In the genomic region with DNA sequence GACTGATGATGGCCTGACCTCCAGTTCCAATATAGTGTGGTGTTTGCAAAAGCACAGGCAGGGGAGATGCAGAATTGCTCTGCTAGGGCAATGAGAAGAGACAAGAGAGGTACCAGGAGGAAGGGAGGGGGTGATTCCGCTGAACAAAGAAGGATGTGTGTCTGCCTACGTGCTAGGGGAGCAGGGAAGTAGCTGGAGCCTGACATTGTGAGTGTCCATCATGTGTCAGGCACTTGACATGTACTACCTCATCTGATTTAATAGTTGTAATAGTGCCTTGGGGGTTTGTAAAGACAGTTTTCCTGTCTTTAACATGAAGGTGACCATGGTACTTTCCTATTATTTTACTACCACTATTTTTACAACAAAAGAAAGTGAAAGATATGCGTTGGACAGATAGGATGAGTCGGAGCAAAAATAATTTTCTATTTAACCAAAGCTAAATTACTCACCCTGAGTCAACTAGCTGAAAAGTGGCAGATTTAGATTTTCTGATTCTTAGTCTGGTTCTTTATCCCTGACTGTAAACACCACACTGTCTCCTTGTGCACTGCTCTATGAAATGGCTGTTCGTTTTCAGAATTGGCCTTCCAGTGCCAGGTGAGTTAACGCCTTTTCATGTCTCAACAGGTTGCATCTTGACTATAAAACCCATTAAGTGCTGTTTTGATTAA, we compare ENCODE assay signal across 19 cellular contexts. TPM values are rescaled to one million over a fixed set of nuclear protein-coding genes. Genes with fewer than 3 reads are reported as not detected.
DNase-seq lines count a peak whose midpoint lies in the region; ATAC-seq, FAIRE-seq and TF ChIP-seq lines count a peak whose summit lies in the region.
"Had no signal": no experiment of that assay in that cellular context is flagged by ENCODE, and none has a peak within 500 bp of the region (broad histone marks: within the 10 kb centered on the region; RNA-seq: fewer than 3 reads in every experiment).

No MANE protein-coding gene starts in this region.

- no peaks in the 10 kb centered on the region for H3K79me2 ChIP-seq in GM12878 (ENCODE audit: control insufficient read depth, insufficient read depth, low read length)

- no peak overlapping the region for H3K4me3 Mint-ChIP-seq in nephron progenitor cell
- H3K4me3 Mint-ChIP-seq in stimulated activated memory B cell treated with anti-CD40 and anti-IgM and Interleukin-4, amounts not matched to agents 10 μg/mL and 1 μg/mL and 100 μg/mL, for 72 hours, result no peak overlapping the region
- H3K4me3 Mint-ChIP-seq: CD14-positive monocyte had no signal

- no peak for TF ChIP-seq RAD21 in GM12878 (IDR thresholded peaks at IDR 0.05; ENCODE audit: insufficient read depth, low read depth, low read length)

- SMC1A ChIA-PET in GM12878 (lab: Charles Lee; ENCODE audit: uncharacterized antibody, unreplicated experiment), result no interaction called here

- peak; percentile 32 for DNase-seq in GM10248 (ENCODE audit: extremely low spot score)
- DNase-seq in HT1080 (ENCODE audit: low read depth), result peak; percentile 38
- no peak for DNase-seq in GM12878 (ENCODE audit: low read depth, low spot score)
- DNase-seq in nephron progenitor cell, result no peak
- no peak for DNase-seq in pons (ENCODE audit: low spot score)
- DNase-seq in UCSD-AML1 (lab: John Stamatoyannopoulos, UW; ENCODE audit: unreplicated experiment), result no peak
- DNase-seq: activated CD8-positive, alpha-beta memory T cell treated with anti-CD3 and anti-CD28 coated beads for 24 hours; activated naive CD4-positive, alpha-beta T cell; effector memory CD4-positive, alpha-beta T cell; glutamatergic neuron; kidney; NCI-H2107; psoas muscle; SIG-M5; transverse colon had no signal

- H3K4me3 ChIP-seq in GM12878, result no peak overlapping the region
- H3K4me3 ChIP-seq: cardiac muscle cell, psoas muscle, transverse colon had no signal

- peaks cover 3% of the 10 kb centered on the region for H3K27me3 Mint-ChIP-seq in nephron progenitor cell (ENCODE audit: low read depth, poor library complexity)
- H3K27me3 Mint-ChIP-seq in stimulated activated memory B cell treated with anti-CD40 and anti-IgM and Interleukin-4, amounts not matched to agents 10 μg/mL and 1 μg/mL and 100 μg/mL, for 72 hours, result no peaks in the 10 kb centered on the region

- no peak for FAIRE-seq in GM12878 (lab: Jason Lieb, UNC)
- FAIRE-seq: kidney had no signal

- TF ChIP-seq CTCF in GM10248 (IDR thresholded peaks at IDR 0.05; ENCODE audit: control extremely low read depth, extremely low read depth, low read depth, missing control alignments) (no peak), GM12878 (IDR thresholded peaks at IDR 0.05 in 2 of 3, conservative IDR thresholded peaks at IDR 0.05 in 1 of 3; ENCODE audit: control insufficient read depth in 2 of 3, extremely low read depth in 1 of 3, insufficient read depth in 1 of 3, low read depth in 3 of 3, low read length in 3 of 3) (no peak), nephron progenitor cell (IDR thresholded peaks at IDR 0.05) (no peak)

- peaks cover 79% of the 10 kb centered on the region for H3K36me3 Mint-ChIP-seq in nephron progenitor cell (ENCODE audit: low read depth)
- peaks cover 58% of the 10 kb centered on the region for H3K36me3 Mint-ChIP-seq in stimulated activated memory B cell treated with anti-CD40 and anti-IgM and Interleukin-4, amounts not matched to agents 10 μg/mL and 1 μg/mL and 100 μg/mL, for 72 hours

- TF ChIP-seq EP300 in GM12878 (IDR thresholded peaks at IDR 0.05; ENCODE audit: borderline replicate concordance in 1 of 2, control insufficient read depth in 1 of 2, low read depth in 2 of 2, low read length in 2 of 2), result no peak

- H3K4me1 ChIP-seq in GM12878 (ENCODE audit: control insufficient read depth, insufficient read depth, low read length), result no peaks in the 10 kb centered on the region
- H3K4me1 ChIP-seq: transverse colon had no signal

- RAD21 ChIA-PET in GM12878 (lab: Charles Lee; ENCODE audit: unreplicated experiment), result no interaction called here

- intact Hi-C loops in GM12878 (cut with micrococcal nuclease; ENCODE audit: unreplicated experiment), result no loop called here

- in situ Hi-C loops in GM12878 (cut with MboI), result no loop called here

- H2AFZ ChIP-seq in GM12878 (ENCODE audit: control insufficient read depth, low read depth, low read length), result no peak overlapping the region

- BruUV-seq in GM12878 (replicated peaks; lab: Mats Ljungman, UMichigan), result no TSS peak

- no peak overlapping the region for H3K9ac ChIP-seq in GM12878 (ENCODE audit: control insufficient read depth, insufficient read depth, low read length)

- H3K4me2 ChIP-seq in GM12878 (ENCODE audit: control insufficient read depth, insufficient read depth), result no peak overlapping the region

- no peaks in the 10 kb centered on the region for H4K20me1 ChIP-seq in GM12878 (ENCODE audit: control insufficient read depth, insufficient read depth)

- ATAC-seq in GM12878, result no peak
- ATAC-seq in GM18505 (IDR thresholded peaks at IDR 0.05; ENCODE audit: unreplicated experiment), result no peak
- ATAC-seq in stimulated activated memory B cell treated with anti-CD40 and anti-IgM and Interleukin-4, amounts not matched to agents 10 μg/mL and 1 μg/mL and 100 μg/mL, for 72 hours, result no peak
- ATAC-seq: psoas muscle had no signal

- POLR2A ChIA-PET in GM10248 (lab: Yijun Ruan, JAX) (interaction anchor here (0.5 kb wide), 1 partner anchor 104 kb away, joined by 3 read pairs; no protein-coding TSS in a partner anchor), GM12878 (lab: Charles Lee) (no interaction called here)

- 18% methylated on average over 6 of the region's 6 CpGs for WGBS in GM12878 (ENCODE audit: insufficient coverage, insufficient replicate concordance, low lambda C conversion rate, missing lambda C conversion rate)

- H3K27ac ChIP-seq in GM12878 (ENCODE audit: control insufficient read depth, insufficient read depth), result no peak overlapping the region
- H3K27ac ChIP-seq: cardiac muscle cell, psoas muscle, transverse colon had no signal

- no peaks in the 10 kb centered on the region for H3K4me1 Mint-ChIP-seq in nephron progenitor cell
- no peaks in the 10 kb centered on the region for H3K4me1 Mint-ChIP-seq in stimulated activated memory B cell treated with anti-CD40 and anti-IgM and Interleukin-4, amounts not matched to agents 10 μg/mL and 1 μg/mL and 100 μg/mL, for 72 hours
- H3K4me1 Mint-ChIP-seq: CD14-positive monocyte had no signal

- H3K9me3 ChIP-seq in GM12878 (replicated peaks; ENCODE audit: control insufficient read depth, insufficient read depth, low read length), result no peaks in the 10 kb centered on the region
- H3K9me3 ChIP-seq: psoas muscle, transverse colon had no signal

- no peak for TF ChIP-seq POLR2A in GM12878 (IDR thresholded peaks at IDR 0.05; ENCODE audit: low read depth, low read length)
- no peak for TF ChIP-seq POLR2A in GM18505 (IDR thresholded peaks at IDR 0.05; ENCODE audit: borderline replicate concordance, extremely low read depth, insufficient read depth, insufficient read length)

- CTCF ChIA-PET in GM10248 (lab: Yijun Ruan, JAX) (interaction anchor here (0.7 to 1.3 kb wide), 3 partner anchors 9 to 19 kb away, joined by 3 read pairs; no protein-coding TSS in a partner anchor), GM12878 (lab: Yijun Ruan, JAX) (interaction anchor here (1.4 kb wide), 1 partner anchor 15 kb away, joined by 3 read pairs; no protein-coding TSS in a partner anchor)

- peak overlapping the region; percentile 57 for H3K27ac Mint-ChIP-seq in nephron progenitor cell
- H3K27ac Mint-ChIP-seq in stimulated activated memory B cell treated with anti-CD40 and anti-IgM and Interleukin-4, amounts not matched to agents 10 μg/mL and 1 μg/mL and 100 μg/mL, for 72 hours, result no peak overlapping the region

- H3K36me3 ChIP-seq in GM12878 (ENCODE audit: control insufficient read depth in 2 of 2, insufficient read depth in 2 of 2, low read length in 1 of 2), result peaks cover 0 to 2% of the 10 kb centered on the region in 2 experiments; a peak in 1 of 4 replicates

- no peaks in the 10 kb centered on the region for H3K9me3 Mint-ChIP-seq in nephron progenitor cell
- H3K9me3 Mint-ChIP-seq in stimulated activated memory B cell treated with anti-CD40 and anti-IgM and Interleukin-4, amounts not matched to agents 10 μg/mL and 1 μg/mL and 100 μg/mL, for 72 hours, result no peaks in the 10 kb centered on the region
- H3K9me3 Mint-ChIP-seq: CD14-positive monocyte had no signal

- H3K27me3 ChIP-seq in GM12878 (replicated peaks in 1 of 2; ENCODE audit: control insufficient read depth in 2 of 2, insufficient read depth in 2 of 2, low read length in 1 of 2), result no peaks in the 10 kb centered on the region
- H3K27me3 ChIP-seq: cardiac muscle cell, transverse colon had no signal

RNA-seq across cellular contexts. Expression of gene TEAD4, which starts 33.7 kb away (rescaled TPM):
- 61.9 and 80.0 TPM in 2 replicates for total RNA-seq in HT1080 (2014; rRNA removed; shearing (Covaris generic))
- 49.9 and 61.6 TPM in 2 replicates for polyA plus RNA-seq in HT1080 (2015; cell fraction: cytosol; rRNA removed)
- polyA plus RNA-seq in HT1080 (2015; cell fraction: nucleus; rRNA removed), result 37.0 and 37.9 TPM in 2 replicates
- total RNA-seq in GM12878 (2013; cell fraction: nucleolus; rRNA removed), result 0.31 and 0.81 TPM in 2 replicates
- total RNA-seq in GM12878 (2014; rRNA removed) (0.68 TPM in 1 of 2 replicates, not detected in the other), GM12878 (2014; rRNA removed; fragmentation: Illumina TruSeq; extraction: Trizol) (not detected in 2 replicates), GM12878 (2021) (0.33 and 0.37 TPM in 2 replicates)
- not detected for polyA plus RNA-seq in GM12878 (2011; ENCODE audit: low read depth)
- polyA plus RNA-seq in GM12878 (2011; rRNA removed) (0.04 TPM in 1 of 2 replicates, not detected in the other), GM12878 (2014; fragmentation: Illumina TruSeq; extraction: Trizol) (0.07 and 0.13 TPM in 2 replicates), GM12878 (2014; fragmentation: Nextera tagmentation; extraction: Ambion mirVana) (not detected), GM12878 (2014; rRNA removed) (0.28 and 0.31 TPM in 2 replicates), GM12878 (2016; fragmentation: Nextera tagmentation; extraction: Ambion mirVana) (under 1 TPM in 1 of 2 experiments, not detected in 1; 0.32 TPM)
- polyA plus RNA-seq in GM12878 (2011; cell fraction: cytosol; rRNA removed), result 0.07 TPM in 1 of 2 replicates, not detected in the other
- polyA plus RNA-seq in GM12878 (2011; cell fraction: nucleus; rRNA removed), result not detected in 2 replicates
- 0.76 and 0.94 TPM in 2 replicates for polyA plus RNA-seq in GM12878 (2012)
- not detected in 2 replicates for polyA minus RNA-seq in GM12878 (2011; rRNA and poly(A)+ RNA removed)
- not detected in 2 replicates for polyA minus RNA-seq in GM12878 (2011; cell fraction: cytosol; rRNA and poly(A)+ RNA removed)
- not detected in 2 replicates for polyA minus RNA-seq in GM12878 (2011; cell fraction: nucleus; rRNA and poly(A)+ RNA removed)
- polyA plus RNA-seq: CD14-positive monocyte had no signal

RNA-seq across cellular contexts. Expression of gene TULP3, which starts 34.8 kb away (rescaled TPM):
- total RNA-seq in HT1080 (2014; rRNA removed; shearing (Covaris generic)), result 15.5 and 18.2 TPM in 2 replicates
- 16.1 and 18.2 TPM in 2 replicates for polyA plus RNA-seq in HT1080 (2015; cell fraction: cytosol; rRNA removed)
- polyA plus RNA-seq in HT1080 (2015; cell fraction: nucleus; rRNA removed), result 20.4 and 20.8 TPM in 2 replicates
- 7.3 and 7.8 TPM in 2 replicates for total RNA-seq in GM12878 (2013; cell fraction: nucleolus; rRNA removed)
- total RNA-seq in GM12878 (2014; rRNA removed), result 6.7 and 7.9 TPM in 2 replicates
- total RNA-seq in GM12878 (2014; rRNA removed; fragmentation: Illumina TruSeq; extraction: Trizol), result 7.0 TPM in 2 replicates
- 7.8 and 8.5 TPM in 2 replicates for total RNA-seq in GM12878 (2021)
- 5.3 TPM for polyA plus RNA-seq in GM12878 (2011; ENCODE audit: low read depth)
- polyA plus RNA-seq in GM12878 (2011; rRNA removed), result 6.0 and 8.4 TPM in 2 replicates
- polyA plus RNA-seq in GM12878 (2011; cell fraction: cytosol; rRNA removed), result 7.5 and 8.4 TPM in 2 replicates
- polyA plus RNA-seq in GM12878 (2011; cell fraction: nucleus; rRNA removed), result 9.2 and 9.7 TPM in 2 replicates
- 7.9 and 8.6 TPM in 2 replicates for polyA plus RNA-seq in GM12878 (2012)
- polyA plus RNA-seq in GM12878 (2014; fragmentation: Illumina TruSeq; extraction: Trizol), result 9.8 and 10.4 TPM in 2 replicates
- 1 to 10 TPM; 3.1 to 3.9 TPM for polyA plus RNA-seq in GM12878 (2014; fragmentation: Nextera tagmentation; extraction: Ambion mirVana)
- polyA plus RNA-seq in GM12878 (2014; rRNA removed), result 8.4 and 9.3 TPM in 2 replicates
- 1 to 10 TPM; 7.8 to 8.3 TPM for polyA plus RNA-seq in GM12878 (2016; fragmentation: Nextera tagmentation; extraction: Ambion mirVana)
- 6.1 and 6.6 TPM in 2 replicates for polyA minus RNA-seq in GM12878 (2011; rRNA and poly(A)+ RNA removed)
- polyA minus RNA-seq in GM12878 (2011; cell fraction: cytosol; rRNA and poly(A)+ RNA removed), result 2.9 and 5.7 TPM in 2 replicates
- 1.8 and 2.9 TPM in 2 replicates for polyA minus RNA-seq in GM12878 (2011; cell fraction: nucleus; rRNA and poly(A)+ RNA removed)

RNA-seq across cellular contexts. Expression of gene RHNO1, which starts 48.4 kb away (rescaled TPM):
- 51.1 and 65.4 TPM in 2 replicates for total RNA-seq in HT1080 (2014; rRNA removed; shearing (Covaris generic))
- polyA plus RNA-seq in HT1080 (2015; cell fraction: cytosol; rRNA removed), result 54.1 and 55.7 TPM in 2 replicates
- polyA plus RNA-seq in HT1080 (2015; cell fraction: nucleus; rRNA removed), result 17.2 and 19.8 TPM in 2 replicates
- 20.2 and 22.3 TPM in 2 replicates for total RNA-seq in GM12878 (2013; cell fraction: nucleolus; rRNA removed)
- total RNA-seq in GM12878 (2014; rRNA removed) (52.6 and 54.2 TPM in 2 replicates), GM12878 (2014; rRNA removed; fragmentation: Illumina TruSeq; extraction: Trizol) (42.4 and 46.4 TPM in 2 replicates), GM12878 (2021) (33.3 and 36.2 TPM in 2 replicates)
- polyA plus RNA-seq in GM12878 (2011; ENCODE audit: low read depth), result 19.5 TPM
- polyA plus RNA-seq in GM12878 (2011; rRNA removed) (69.0 and 91.6 TPM in 2 replicates), GM12878 (2014; fragmentation: Illumina TruSeq; extraction: Trizol) (60.7 and 67.8 TPM in 2 replicates), GM12878 (2014; fragmentation: Nextera tagmentation; extraction: Ambion mirVana) (10 to 100 TPM; 27.9 to 29.1 TPM), GM12878 (2014; rRNA removed) (30.4 and 41.0 TPM in 2 replicates), GM12878 (2016; fragmentation: Nextera tagmentation; extraction: Ambion mirVana) (10 to 100 TPM; 52.3 to 57.9 TPM)
- 61.3 and 66.0 TPM in 2 replicates for polyA plus RNA-seq in GM12878 (2011; cell fraction: cytosol; rRNA removed)
- 14.1 and 14.7 TPM in 2 replicates for polyA plus RNA-seq in GM12878 (2011; cell fraction: nucleus; rRNA removed)
- polyA plus RNA-seq in GM12878 (2012), result 24.7 and 27.4 TPM in 2 replicates
- 35.2 and 48.7 TPM in 2 replicates for polyA minus RNA-seq in GM12878 (2011; rRNA and poly(A)+ RNA removed)
- polyA minus RNA-seq in GM12878 (2011; cell fraction: cytosol; rRNA and poly(A)+ RNA removed), result 14.0 and 20.1 TPM in 2 replicates
- polyA minus RNA-seq in GM12878 (2011; cell fraction: nucleus; rRNA and poly(A)+ RNA removed), result 7.1 and 8.2 TPM in 2 replicates

RNA-seq across cellular contexts. Expression of gene FOXM1, which starts 48.5 kb away (rescaled TPM):
- 85.6 and 126 TPM in 2 replicates for total RNA-seq in HT1080 (2014; rRNA removed; shearing (Covaris generic))
- polyA plus RNA-seq in HT1080 (2015; cell fraction: cytosol; rRNA removed), result 91.7 and 94.6 TPM in 2 replicates
- polyA plus RNA-seq in HT1080 (2015; cell fraction: nucleus; rRNA removed), result 42.9 and 43.9 TPM in 2 replicates
- 32.6 and 35.3 TPM in 2 replicates for total RNA-seq in GM12878 (2013; cell fraction: nucleolus; rRNA removed)
- total RNA-seq in GM12878 (2014; rRNA removed) (30.3 and 33.7 TPM in 2 replicates), GM12878 (2014; rRNA removed; fragmentation: Illumina TruSeq; extraction: Trizol) (28.0 and 28.9 TPM in 2 replicates), GM12878 (2021) (58.6 and 60.0 TPM in 2 replicates)
- 16.5 TPM for polyA plus RNA-seq in GM12878 (2011; ENCODE audit: low read depth)
- polyA plus RNA-seq in GM12878 (2011; rRNA removed) (15.3 and 25.1 TPM in 2 replicates), GM12878 (2014; fragmentation: Illumina TruSeq; extraction: Trizol) (50.4 and 63.2 TPM in 2 replicates), GM12878 (2014; fragmentation: Nextera tagmentation; extraction: Ambion mirVana) (10 to 100 TPM; 15.1 to 15.5 TPM), GM12878 (2014; rRNA removed) (39.8 and 45.5 TPM in 2 replicates), GM12878 (2016; fragmentation: Nextera tagmentation; extraction: Ambion mirVana) (10 to 100 TPM; 34.8 to 37.0 TPM)
- polyA plus RNA-seq in GM12878 (2011; cell fraction: cytosol; rRNA removed), result 32.6 and 48.2 TPM in 2 replicates
- polyA plus RNA-seq in GM12878 (2011; cell fraction: nucleus; rRNA removed), result 42.6 and 56.1 TPM in 2 replicates
- 24.2 and 24.7 TPM in 2 replicates for polyA plus RNA-seq in GM12878 (2012)
- 30.0 and 33.3 TPM in 2 replicates for polyA minus RNA-seq in GM12878 (2011; rRNA and poly(A)+ RNA removed)
- polyA minus RNA-seq in GM12878 (2011; cell fraction: cytosol; rRNA and poly(A)+ RNA removed), result 16.3 and 28.3 TPM in 2 replicates
- polyA minus RNA-seq in GM12878 (2011; cell fraction: nucleus; rRNA and poly(A)+ RNA removed), result 14.3 and 21.5 TPM in 2 replicates
- polyA plus RNA-seq: CD14-positive monocyte had no signal

Comparison
In these comparisons a context has a peak if more than half of its experiments do, and no peak if none do; other contexts are left out.
1. DNase-seq: peak in GM10248 (single experiment) and HT1080 (single experiment); none in GM12878 (single experiment), nephron progenitor cell (single experiment), pons (single experiment) and UCSD-AML1 (single experiment).
2. RNA of gene TEAD4, which starts 33.7 kb away (total RNA-seq): 61.9 to 80.0 TPM in HT1080; 0.31 to 0.81 TPM in GM12878; every median in the first group is over 10 times any median in the second.